ENCODE assay signal across 28 cellular contexts in the genomic region with DNA sequence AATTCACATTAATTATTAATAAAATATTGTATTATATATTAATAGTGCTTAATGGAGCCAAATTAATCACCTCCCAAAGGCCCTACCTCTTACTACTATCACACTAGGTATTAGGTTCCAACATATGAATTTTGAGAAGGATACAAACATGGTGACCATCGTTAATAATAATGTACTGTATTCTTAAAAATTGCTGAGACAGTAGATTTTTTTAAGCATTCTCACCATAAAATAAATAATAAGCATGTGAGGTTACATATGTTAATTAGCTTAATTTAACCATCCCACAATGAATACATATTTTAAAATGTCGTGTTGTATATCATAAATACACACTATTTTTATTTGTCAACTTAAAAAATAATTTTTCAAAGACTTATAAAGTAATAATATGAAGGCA.
"Had no signal": no experiment of that assay in that cellular context is flagged by ENCODE, and none has a peak within 500 bp of the region (broad histone marks: within the 10 kb centered on the region; RNA-seq: fewer than 3 reads in every experiment).

No MANE protein-coding gene starts in this region.

- H3K36me3 ChIP-seq: colonic mucosa, esophagus muscularis mucosa, esophagus squamous epithelium, gastrocnemius medialis, gastroesophageal sphincter, heart left ventricle, heart right ventricle had no signal

- H3K4me3 Mint-ChIP-seq: dendritic cell treated with granulocyte-macrophage colony-stimulating factor and Interleukin-4, amounts not matched to agents 40 ng/mL and 50 ng/mL, for 4 days; effector memory CD8-positive, alpha-beta T cell; endodermal cell had no signal

- FAIRE-seq: colon, endometrium, endothelial cell of umbilical vein had no signal

- H3K4me1 ChIP-seq: colonic mucosa, esophagus squamous epithelium, gastrocnemius medialis, gastroesophageal sphincter, heart left ventricle, heart right ventricle had no signal

- H3K9me3 Mint-ChIP-seq: dendritic cell treated with granulocyte-macrophage colony-stimulating factor and Interleukin-4, amounts not matched to agents 40 ng/mL and 50 ng/mL, for 4 days; endodermal cell had no signal

- H3K27me3 ChIP-seq: colonic mucosa, dorsolateral prefrontal cortex, esophagus muscularis mucosa, esophagus squamous epithelium, foreskin keratinocyte, gastrocnemius medialis, gastroesophageal sphincter, heart left ventricle, heart right ventricle, hepatocyte had no signal

- H3K4me3 ChIP-seq: colonic mucosa, coronary artery, dorsolateral prefrontal cortex, esophagus muscularis mucosa, esophagus squamous epithelium, gastrocnemius medialis, gastroesophageal sphincter, heart left ventricle, heart right ventricle, hepatocyte had no signal

- DNase-seq: colonic mucosa; cortex of kidney; dermis blood vessel endothelial cell; dorsolateral prefrontal cortex; effector CD4-positive, alpha-beta T cell; effector CD8-positive, alpha-beta T cell; effector memory CD4-positive, alpha-beta T cell; effector memory CD8-positive, alpha-beta T cell; endodermal cell; erythroblast; esophagus squamous epithelium; foreskin fibroblast; foreskin keratinocyte; foreskin melanocyte; gastrocnemius medialis; head of caudate nucleus; heart left ventricle; heart right ventricle had no signal

- H3K79me2 ChIP-seq: hepatocyte had no signal

- H3K27ac Mint-ChIP-seq: dendritic cell treated with granulocyte-macrophage colony-stimulating factor and Interleukin-4, amounts not matched to agents 40 ng/mL and 50 ng/mL, for 4 days; effector memory CD8-positive, alpha-beta T cell; endodermal cell had no signal

- H3K27ac ChIP-seq: colonic mucosa, coronary artery, dorsolateral prefrontal cortex, epithelial cell of prostate, esophagus muscularis mucosa, esophagus squamous epithelium, foreskin keratinocyte, gastrocnemius medialis, gastroesophageal sphincter, heart left ventricle, heart right ventricle, hepatocyte had no signal

- H3K9me3 ChIP-seq: colonic mucosa, esophagus muscularis mucosa, esophagus squamous epithelium, gastrocnemius medialis, gastroesophageal sphincter had no signal

- H3K4me2 ChIP-seq: hepatocyte had no signal

- ATAC-seq: effector memory CD8-positive, alpha-beta T cell; esophagus mucosa; foreskin keratinocyte; gastrocnemius medialis; gastroesophageal sphincter; heart left ventricle; heart right ventricle had no signal

- H2AFZ ChIP-seq: hepatocyte had no signal

- H3K27me3 Mint-ChIP-seq: dendritic cell treated with granulocyte-macrophage colony-stimulating factor and Interleukin-4, amounts not matched to agents 40 ng/mL and 50 ng/mL, for 4 days had no signal
